Comparison of ENCODE assay signal across 8 cellular contexts in the genomic region with DNA sequence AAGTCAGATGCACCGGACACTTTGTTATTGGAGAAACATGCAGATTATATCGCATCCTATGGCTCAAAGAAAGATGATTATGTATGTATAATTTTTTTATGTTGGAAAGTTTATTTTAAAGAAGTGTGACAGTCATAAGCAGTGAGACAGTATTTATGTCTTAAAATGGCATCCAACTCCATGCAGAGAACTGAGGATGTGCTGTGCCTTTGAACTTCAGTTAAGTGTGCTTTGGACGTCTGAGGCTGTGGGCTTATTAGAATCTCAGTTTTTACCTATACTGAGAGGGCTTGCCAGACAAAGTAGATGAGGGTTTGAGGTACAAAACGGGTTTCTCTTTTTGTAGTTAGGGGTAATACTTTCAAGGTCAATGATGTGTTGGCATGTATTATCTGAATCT. TPM values are rescaled to one million over a fixed set of nuclear protein-coding genes. Genes with fewer than 3 reads are reported as not detected.
DNase-seq lines count a peak whose midpoint lies in the region; ATAC-seq and TF ChIP-seq lines count a peak whose summit lies in the region.

No MANE protein-coding gene starts in this region.

- H3K36me3 ChIP-seq in NT2/D1 (ENCODE audit: insufficient read depth, insufficient read length, low read length) (peaks cover 62% of the 10 kb centered on the region), endocrine pancreas (ENCODE audit: control insufficient read depth, insufficient read depth, low read length) (no peaks in the 10 kb centered on the region), neuron (ENCODE audit: insufficient read depth, low read length) (peaks cover 41% of the 10 kb centered on the region)

- no peak for DNase-seq in CD4-positive, alpha-beta T cell
- no peak for DNase-seq in NT2/D1 (ENCODE audit: low read depth, low spot score)
- no peak for DNase-seq in NCI-H2029 (lab: John Stamatoyannopoulos, UW)
- DNase-seq in NCI-H146 (lab: John Stamatoyannopoulos, UW) = no peak
- DNase-seq in NCI-H187 treated with DMSO at 0.1 percent for 48 hours (lab: John Stamatoyannopoulos, UW) = no peak
- DNase-seq in stimulated activated CD4-positive, alpha-beta T cell treated with anti-CD3 and anti-CD28 coated beads, Interleukin-4, amount 100 ng/mL, for 4 hours = no peak

- H3K27me3 ChIP-seq in CD4-positive, alpha-beta T cell (ENCODE audit: control insufficient read depth, insufficient read depth, low read length) = no peaks in the 10 kb centered on the region
- no peaks in the 10 kb centered on the region for H3K27me3 ChIP-seq in NT2/D1 (ENCODE audit: insufficient read depth, insufficient read length)
- no peaks in the 10 kb centered on the region for H3K27me3 ChIP-seq in endocrine pancreas (ENCODE audit: control insufficient read depth, insufficient read depth, low read length)
- H3K27me3 ChIP-seq in neuron (ENCODE audit: insufficient read depth, low read length) = no peaks in the 10 kb centered on the region

- H3K4me3 ChIP-seq in NT2/D1 (ENCODE audit: insufficient read length, low read depth) (peak overlapping the region; percentile 99), endocrine pancreas (ENCODE audit: control insufficient read depth, insufficient read depth, low read length) (peak overlapping the region; percentile 99), neuron (ENCODE audit: low read length) (peak overlapping the region; percentile 77)

- no peak overlapping the region for H2AFZ ChIP-seq in neuron (ENCODE audit: low read depth, low read length)

- no peaks in the 10 kb centered on the region for H3K9me3 Mint-ChIP-seq in CD4-positive, alpha-beta T cell

- peak overlapping the region; percentile 92 for H3K27ac Mint-ChIP-seq in CD4-positive, alpha-beta T cell

- H3K27me3 Mint-ChIP-seq in CD4-positive, alpha-beta T cell = no peaks in the 10 kb centered on the region

- H3K4me1 ChIP-seq in NT2/D1 (ENCODE audit: insufficient read depth, insufficient read length) (no peaks in the 10 kb centered on the region), endocrine pancreas (ENCODE audit: control insufficient read depth, insufficient read depth, low read length) (peaks cover 20% of the 10 kb centered on the region), neuron (ENCODE audit: insufficient read depth, low read length) (peaks cover 31% of the 10 kb centered on the region)

- intact Hi-C loops in CD4-positive, alpha-beta T cell (cut with DNase I, micrococcal nuclease) = loop anchor here (2.0 to 10.0 kb wide), 5 partner anchors 63 to 1990 kb away; a partner anchor contains a TSS

- no peaks in the 10 kb centered on the region for H3K9me3 ChIP-seq in CD4-positive, alpha-beta T cell (ENCODE audit: control insufficient read depth, low read length)
- H3K9me3 ChIP-seq in NT2/D1 (ENCODE audit: insufficient read depth, low read length) (no peaks in the 10 kb centered on the region), endocrine pancreas (ENCODE audit: control insufficient read depth, low read length) (no peaks in the 10 kb centered on the region), neuron (ENCODE audit: low read length) (no peaks in the 10 kb centered on the region)

- peaks cover 64% of the 10 kb centered on the region for H3K36me3 Mint-ChIP-seq in CD4-positive, alpha-beta T cell (ENCODE audit: low read depth)

- POLR2A ChIA-PET in CD4-positive, alpha-beta T cell (lab: Charles Lee) = interaction anchor here (0.9 to 1.6 kb wide), 2 partner anchors 13 to 63 kb away, joined by 3 to 5 read pairs; a partner anchor contains a TSS

- ATAC-seq in CD4-positive, alpha-beta T cell (ENCODE audit: poor library complexity) = no peak

- H3K9ac ChIP-seq in NT2/D1 (ENCODE audit: insufficient read length, low read depth) (peak overlapping the region; percentile 100), endocrine pancreas (ENCODE audit: control insufficient read depth, insufficient read depth, low read length) (no peak overlapping the region)

- H3K27ac ChIP-seq in CD4-positive, alpha-beta T cell (ENCODE audit: low read depth, low read length) = peak overlapping the region; percentile 34

- H3K4me1 Mint-ChIP-seq in CD4-positive, alpha-beta T cell (ENCODE audit: low read depth) = peaks cover 65% of the 10 kb centered on the region

- CTCF ChIA-PET in CD4-positive, alpha-beta T cell (lab: Charles Lee) = no interaction called here

- H3K4me3 Mint-ChIP-seq in CD4-positive, alpha-beta T cell = peak overlapping the region; percentile 98

- no peak for TF ChIP-seq CTCF in CD4-positive, alpha-beta T cell (IDR thresholded peaks at IDR 0.05)

RNA-seq across cellular contexts. Expression of a gene that starts 1.5 kb away (rescaled TPM):
- total RNA-seq in CD4-positive, alpha-beta T cell = 100 to 1,000 TPM; 199 to 200 TPM

RNA-seq across cellular contexts. Expression of a gene that starts 9.2 kb away (rescaled TPM):
- under 1 TPM; 0.25 to 0.31 TPM for total RNA-seq in CD4-positive, alpha-beta T cell
